In the genomic region with DNA sequence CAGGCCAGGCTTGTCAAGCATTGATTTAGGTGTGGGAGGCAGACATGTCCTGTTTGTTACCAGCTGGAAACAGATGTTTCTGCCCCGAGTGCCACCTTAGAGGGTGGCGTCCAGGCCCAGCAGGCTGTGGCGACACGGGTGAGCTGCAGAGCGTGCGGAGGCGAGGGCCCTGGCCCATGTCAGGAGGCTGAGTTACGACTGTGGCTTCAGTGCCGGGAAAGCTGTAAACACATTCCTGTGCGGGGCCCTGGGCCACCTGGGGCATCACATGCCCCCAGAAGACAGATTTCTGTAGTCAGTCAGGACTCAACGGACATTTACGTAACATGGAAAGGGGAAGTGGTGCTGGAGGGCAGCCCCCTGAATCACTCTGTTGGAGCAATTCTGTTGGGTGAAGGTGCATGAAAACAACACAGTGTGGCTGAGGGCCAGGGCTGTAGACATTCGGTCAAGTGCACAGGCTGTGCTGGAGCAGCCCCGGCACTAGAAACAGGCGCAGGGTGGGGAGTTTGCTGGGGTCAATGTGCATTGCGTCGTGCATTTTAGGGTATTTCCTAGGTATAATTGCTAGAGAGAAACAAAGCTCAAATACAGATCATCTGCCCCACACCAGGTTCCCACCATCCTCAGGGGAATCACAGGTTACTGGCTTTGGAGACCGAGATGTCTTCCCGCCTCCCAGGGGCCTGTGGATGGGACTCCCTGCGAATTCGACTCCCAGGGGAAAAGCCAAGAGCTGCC, we compare ENCODE assay signal across 15 cellular contexts.
A peak's percentile ranks its signal among the peaks of the same experiment; 100 is the strongest.
DNase-seq lines count a peak whose midpoint lies in the region; ATAC-seq, FAIRE-seq and TF ChIP-seq lines count a peak whose summit lies in the region.
"Had no signal": no experiment of that assay in that cellular context is flagged by ENCODE, and none has a peak within 500 bp of the region (broad histone marks: within the 10 kb centered on the region; RNA-seq: fewer than 3 reads in every experiment).

No MANE protein-coding gene starts in this region.

- H3K4me3 Mint-ChIP-seq in CD4-positive, alpha-beta memory T cell, result peak overlapping the region in 1 of 8 donors; percentile 8
- no peak overlapping the region for H3K4me3 Mint-ChIP-seq in Calu3 (ENCODE audit: low read depth, unreplicated experiment)
- H3K4me3 Mint-ChIP-seq: activated CD4-positive, alpha-beta memory T cell treated with anti-CD3 and anti-CD28 coated beads, Interleukin-2, amount 10 ng/mL, durations not matched to agents 7 days and 5 days had no signal

- H3K4me3 ChIP-seq in CD4-positive, alpha-beta memory T cell (ENCODE audit: low read length in 2 of 2), result no peak overlapping the region
- no peak overlapping the region for H3K4me3 ChIP-seq in breast epithelium
- H3K4me3 ChIP-seq: GM23248, lung had no signal

- H3K27ac ChIP-seq in CD4-positive, alpha-beta memory T cell (ENCODE audit: low read depth, low read length), result no peak overlapping the region
- no peak overlapping the region for H3K27ac ChIP-seq in breast epithelium
- H3K27ac ChIP-seq: GM23248 had no signal

- TF ChIP-seq CTCF in breast epithelium (IDR thresholded peaks at IDR 0.05) (no peak), Calu3 (IDR thresholded peaks at IDR 0.05; ENCODE audit: unreplicated experiment) (no peak)

- DNase-seq in Caki2 (ENCODE audit: low read depth) (peak; percentile 24), GM19239 (ENCODE audit: insufficient read length, low spot score) (peak; percentile 9), UCSD-AML1 (lab: John Stamatoyannopoulos, UW; ENCODE audit: unreplicated experiment) (peak; percentile 61), breast epithelium (ENCODE audit: low spot score in 2 of 2) (no peak), Calu3 (no peak)
- DNase-seq in CD4-positive, alpha-beta memory T cell, result no peak
- DNase-seq: activated CD4-positive, alpha-beta memory T cell treated with anti-CD3 and anti-CD28 coated beads, Interleukin-2, amount 10 ng/mL, durations not matched to agents 7 days and 5 days; effector CD4-positive, alpha-beta T cell; GM23248; NCI-H1048; NCI-H748 treated with DMSO at 0.1 percent for 48 hours; stimulated activated CD4-positive, alpha-beta T cell treated with anti-CD3 and anti-CD28 coated beads, Interleukin-4, amount 100 ng/mL, for 24 hours had no signal

- no peaks in the 10 kb centered on the region for H3K4me1 Mint-ChIP-seq in CD4-positive, alpha-beta memory T cell
- H3K4me1 Mint-ChIP-seq in Calu3 (ENCODE audit: low read depth, unreplicated experiment), result no peaks in the 10 kb centered on the region
- H3K4me1 Mint-ChIP-seq: activated CD4-positive, alpha-beta memory T cell treated with anti-CD3 and anti-CD28 coated beads, Interleukin-2, amount 10 ng/mL, durations not matched to agents 7 days and 5 days had no signal

- TF ChIP-seq POLR2A in breast epithelium (IDR thresholded peaks at IDR 0.05), result no peak

- peaks cover 30 to 32% of the 10 kb centered on the region in 2 donors for H3K27me3 Mint-ChIP-seq in CD4-positive, alpha-beta memory T cell
- H3K27me3 Mint-ChIP-seq in Calu3 (ENCODE audit: unreplicated experiment), result peaks cover 78% of the 10 kb centered on the region

- POLR2A ChIA-PET in CD4-positive, alpha-beta memory T cell (lab: Charles Lee; ENCODE audit: partially characterized antibody), result no interaction called here

- no peaks in the 10 kb centered on the region for H3K36me3 ChIP-seq in CD4-positive, alpha-beta memory T cell (ENCODE audit: insufficient read depth, low read length)
- no peaks in the 10 kb centered on the region for H3K36me3 ChIP-seq in breast epithelium

- peaks cover 0 to 9% (median 3%) of the 10 kb centered on the region in 8 donors for H3K9me3 Mint-ChIP-seq in CD4-positive, alpha-beta memory T cell
- no peaks in the 10 kb centered on the region for H3K9me3 Mint-ChIP-seq in Calu3 (ENCODE audit: low read depth, unreplicated experiment)
- H3K9me3 Mint-ChIP-seq: activated CD4-positive, alpha-beta memory T cell treated with anti-CD3 and anti-CD28 coated beads, Interleukin-2, amount 10 ng/mL, durations not matched to agents 7 days and 5 days had no signal

- BruUV-seq in Calu3 (replicated peaks; lab: Mats Ljungman, UMichigan), result no TSS peak

- CTCF ChIA-PET in CD4-positive, alpha-beta memory T cell (lab: Charles Lee; ENCODE audit: partially characterized antibody), result no interaction called here
- CTCF ChIA-PET in Calu3 (lab: Charles Lee), result no interaction called here

- intact Hi-C loops in CD4-positive, alpha-beta memory T cell (cut with micrococcal nuclease), result no loop called here
- intact Hi-C loops in breast epithelium (cut with DNase I; ENCODE audit: low total_unique reads), result no loop called here
- intact Hi-C loops in Calu3 (cut with micrococcal nuclease; ENCODE audit: unreplicated experiment), result no loop called here

- FAIRE-seq in GM19239 (lab: Jason Lieb, UNC), result peak; percentile 77

- no peaks in the 10 kb centered on the region for H3K27me3 ChIP-seq in CD4-positive, alpha-beta memory T cell (ENCODE audit: insufficient read depth, low read length)
- peaks cover 0 to 8% of the 10 kb centered on the region in 2 donors for H3K27me3 ChIP-seq in breast epithelium

- in situ Hi-C loops in Caki2 (cut with HindIII; ENCODE audit: low pct_unique_long_range_greater_than_20kb, low sequenced_read_pairs), result no loop called here

- ATAC-seq in HG03060 (IDR thresholded peaks at IDR 0.05; ENCODE audit: low read depth, unreplicated experiment), result peak; percentile 66
- ATAC-seq in HG03378 (IDR thresholded peaks at IDR 0.05; ENCODE audit: unreplicated experiment), result no peak

- no peaks in the 10 kb centered on the region for H3K9me3 ChIP-seq in CD4-positive, alpha-beta memory T cell (ENCODE audit: control insufficient read depth in 1 of 2, low read length in 2 of 2)
- peaks cover 3 to 7% of the 10 kb centered on the region in 2 donors for H3K9me3 ChIP-seq in breast epithelium

- H3K36me3 Mint-ChIP-seq in CD4-positive, alpha-beta memory T cell, result no peaks in the 10 kb centered on the region
- no peaks in the 10 kb centered on the region for H3K36me3 Mint-ChIP-seq in Calu3 (ENCODE audit: insufficient read depth, unreplicated experiment)

- H3K27ac Mint-ChIP-seq in CD4-positive, alpha-beta memory T cell, result no peak overlapping the region
- H3K27ac Mint-ChIP-seq in Calu3 (ENCODE audit: unreplicated experiment), result no peak overlapping the region
- H3K27ac Mint-ChIP-seq: activated CD4-positive, alpha-beta memory T cell treated with anti-CD3 and anti-CD28 coated beads, Interleukin-2, amount 10 ng/mL, durations not matched to agents 7 days and 5 days had no signal

- H3K4me1 ChIP-seq in CD4-positive, alpha-beta memory T cell (ENCODE audit: insufficient read depth, low read length), result no peaks in the 10 kb centered on the region
- no peaks in the 10 kb centered on the region for H3K4me1 ChIP-seq in breast epithelium

Comparison
In these comparisons a context has a peak if more than half of its experiments do, and no peak if none do; other contexts are left out.
1. DNase-seq: peak in Caki2 (single experiment), GM19239 (single experiment) and UCSD-AML1 (single experiment); none in CD4-positive, alpha-beta memory T cell (0 of 5), breast epithelium (0 of 2) and Calu3 (single experiment).